In genomic region chr19:53989600-53990533, GRCh38 we compare ENCODE assay signal across 18 cellular contexts. TPM values are rescaled to one million over a fixed set of nuclear protein-coding genes. Genes with fewer than 3 reads are reported as not detected.
A peak's percentile ranks its signal among the peaks of the same experiment; 100 is the strongest.
DNase-seq lines count a peak whose midpoint lies in the region; ATAC-seq and TF ChIP-seq lines count a peak whose summit lies in the region.
"Had no signal": no experiment of that assay in that cellular context is flagged by ENCODE, and none has a peak within 500 bp of the region (broad histone marks: within the 10 kb centered on the region; RNA-seq: fewer than 3 reads in every experiment).

No MANE protein-coding gene starts in this region.

- TF ChIP-seq CTCF in brain (conservative IDR thresholded peaks at IDR 0.05) (no peak), mesothelial cell of epicardium (IDR thresholded peaks at IDR 0.05; ENCODE audit: unreplicated experiment) (no peak)

- no peak for TF ChIP-seq EP300 in Ishikawa (IDR thresholded peaks at IDR 0.05; ENCODE audit: borderline replicate concordance)

- ATAC-seq in HG03139 (IDR thresholded peaks at IDR 0.05; ENCODE audit: unreplicated experiment) (no peak), HG03280 (IDR thresholded peaks at IDR 0.05; ENCODE audit: unreplicated experiment) (no peak)

- H3K9me3 ChIP-seq in BLaER1 treated with 17β-estradiol and CSF1 and Interleukin-3, amounts not matched to agents 10 nM and 100 nM (replicated peaks in 1 of 11) = no peaks in the 10 kb centered on the region
- H3K9me3 ChIP-seq: esophagus squamous epithelium had no signal

- H3K27me3 Mint-ChIP-seq in brain = peaks cover 8% of the 10 kb centered on the region
- peaks cover 13% of the 10 kb centered on the region for H3K27me3 Mint-ChIP-seq in mesothelial cell of epicardium (ENCODE audit: low read depth)
- peaks cover 24% of the 10 kb centered on the region for H3K27me3 Mint-ChIP-seq in activated CD4-positive, alpha-beta T cell treated with anti-CD3 and anti-CD28 coated beads, Interleukin-2, amount 10 ng/mL, durations not matched to agents 24 days and 14 days

- H3K27ac ChIP-seq in BLaER1 treated with 17β-estradiol and CSF1 and Interleukin-3, amounts not matched to agents 10 nM and 100 nM = peak overlapping the region in 5 of 11 experiments; percentile 31 to 63 (median 44); a peak in 8 of 22 replicates
- H3K27ac ChIP-seq: esophagus squamous epithelium had no signal

- H3K4me1 ChIP-seq in BLaER1 treated with 17β-estradiol and CSF1 and Interleukin-3, amounts not matched to agents 10 nM and 100 nM = peaks cover 30 to 85% (median 56%) of the 10 kb centered on the region in 10 experiments

- no peak overlapping the region for H3K4me3 ChIP-seq in BLaER1 treated with 17β-estradiol and CSF1 and Interleukin-3, amounts not matched to agents 10 nM and 100 nM
- H3K4me3 ChIP-seq: esophagus squamous epithelium had no signal

- H4K20me1 ChIP-seq in BLaER1 treated with 17β-estradiol and CSF1 and Interleukin-3, amounts not matched to agents 10 nM and 100 nM = no peaks in the 10 kb centered on the region

- peak overlapping the region in 6 of 11 experiments; percentile 10 to 55 (median 32); a peak in 10 of 22 replicates for H3K4me2 ChIP-seq in BLaER1 treated with 17β-estradiol and CSF1 and Interleukin-3, amounts not matched to agents 10 nM and 100 nM

- H3K4me1 Mint-ChIP-seq in brain (peaks cover 17% of the 10 kb centered on the region), mesothelial cell of epicardium (peaks cover 10% of the 10 kb centered on the region)
- no peaks in the 10 kb centered on the region for H3K4me1 Mint-ChIP-seq in activated CD4-positive, alpha-beta T cell treated with anti-CD3 and anti-CD28 coated beads, Interleukin-2, amount 10 ng/mL, durations not matched to agents 24 days and 14 days

- H3K27ac Mint-ChIP-seq in brain = peak overlapping the region; percentile 1 to 77 (median 67)
- no peak overlapping the region for H3K27ac Mint-ChIP-seq in mesothelial cell of epicardium
- no peak overlapping the region for H3K27ac Mint-ChIP-seq in activated CD4-positive, alpha-beta T cell treated with anti-CD3 and anti-CD28 coated beads, Interleukin-2, amount 10 ng/mL, durations not matched to agents 24 days and 14 days

- no peaks in the 10 kb centered on the region for H3K36me3 ChIP-seq in BLaER1 treated with 17β-estradiol and CSF1 and Interleukin-3, amounts not matched to agents 10 nM and 100 nM
- H3K36me3 ChIP-seq: esophagus squamous epithelium had no signal

- H3K27me3 ChIP-seq in BLaER1 treated with 17β-estradiol and CSF1 and Interleukin-3, amounts not matched to agents 10 nM and 100 nM = peaks cover 0 to 13% (median 4%) of the 10 kb centered on the region in 11 experiments; a peak in 6 of 22 replicates

- intact Hi-C loops in activated CD4-positive, alpha-beta T cell treated with anti-CD3 and anti-CD28 coated beads, Interleukin-2, amount 10 ng/mL, durations not matched to agents 24 days and 14 days (cut with micrococcal nuclease) = no loop called here

- DNase-seq in mesothelial cell of epicardium (ENCODE audit: low spot score in 2 of 2, unreplicated experiment in 2 of 2) (no peak), NCI-H82 treated with DMSO at 0.1 percent for 48 hours (lab: John Stamatoyannopoulos, UW; ENCODE audit: unreplicated experiment) (no peak)
- no peak for DNase-seq in activated CD4-positive, alpha-beta T cell treated with anti-CD3 and anti-CD28 coated beads, Interleukin-2, amount 10 ng/mL, durations not matched to agents 24 days and 14 days
- DNase-seq: activated effector memory CD4-positive, alpha-beta T cell treated with Interleukin-2 at 50 U/mL for 16 hours; AML-193; DMS 273 treated with DMSO at 0.1 percent for 48 hours; esophagus squamous epithelium; Kasumi-1; NCI-H187; NCI-H446 treated with DMSO at 0.1 percent for 48 hours had no signal

- H3K9ac ChIP-seq in BLaER1 treated with 17β-estradiol and CSF1 and Interleukin-3, amounts not matched to agents 10 nM and 100 nM = peak overlapping the region in 4 of 11 experiments; percentile 1 to 27 (median 14); a peak in 3 of 22 replicates

- H3K9me3 Mint-ChIP-seq in brain = no peaks in the 10 kb centered on the region
- no peaks in the 10 kb centered on the region for H3K9me3 Mint-ChIP-seq in mesothelial cell of epicardium
- no peaks in the 10 kb centered on the region for H3K9me3 Mint-ChIP-seq in activated CD4-positive, alpha-beta T cell treated with anti-CD3 and anti-CD28 coated beads, Interleukin-2, amount 10 ng/mL, durations not matched to agents 24 days and 14 days

- H3K36me3 Mint-ChIP-seq in brain (no peaks in the 10 kb centered on the region), mesothelial cell of epicardium (no peaks in the 10 kb centered on the region)
- H3K36me3 Mint-ChIP-seq in activated CD4-positive, alpha-beta T cell treated with anti-CD3 and anti-CD28 coated beads, Interleukin-2, amount 10 ng/mL, durations not matched to agents 24 days and 14 days (ENCODE audit: low read depth) = no peaks in the 10 kb centered on the region

- no peak for TF ChIP-seq RAD21 in Ishikawa (IDR thresholded peaks at IDR 0.05; ENCODE audit: low read depth)

- peak overlapping the region in 3 of 5 experiments; percentile 42 to 77 (median 46) for H3K4me3 Mint-ChIP-seq in brain
- H3K4me3 Mint-ChIP-seq in mesothelial cell of epicardium = peak overlapping the region; percentile 30
- H3K4me3 Mint-ChIP-seq in activated CD4-positive, alpha-beta T cell treated with anti-CD3 and anti-CD28 coated beads, Interleukin-2, amount 10 ng/mL, durations not matched to agents 24 days and 14 days = no peak overlapping the region

TF ChIP-seq in Ishikawa, 13 proteins besides CTCF, POLR2A, EP300 and RAD21:
- TF ChIP-seq, protein P1, sequence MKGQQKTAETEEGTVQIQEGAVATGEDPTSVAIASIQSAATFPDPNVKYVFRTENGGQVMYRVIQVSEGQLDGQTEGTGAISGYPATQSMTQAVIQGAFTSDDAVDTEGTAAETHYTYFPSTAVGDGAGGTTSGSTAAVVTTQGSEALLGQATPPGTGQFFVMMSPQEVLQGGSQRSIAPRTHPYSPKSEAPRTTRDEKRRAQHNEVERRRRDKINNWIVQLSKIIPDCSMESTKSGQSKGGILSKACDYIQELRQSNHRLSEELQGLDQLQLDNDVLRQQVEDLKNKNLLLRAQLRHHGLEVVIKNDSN (IDR thresholded peaks at IDR 0.05) = 0 out of 2 replicates have a peak, but pooled peaks have one; percentile 5
- TF ChIP-seq TCF12 (IDR thresholded peaks at IDR 0.05; ENCODE audit: low read depth) = no peak
- no peak for TF ChIP-seq CREB1 (IDR thresholded peaks at IDR 0.05; ENCODE audit: low read depth)
- TF ChIP-seq NFIC (IDR thresholded peaks at IDR 0.05) = peak; percentile 47; the same call in 1 of the 2 replicates
- TF ChIP-seq, protein P2, sequence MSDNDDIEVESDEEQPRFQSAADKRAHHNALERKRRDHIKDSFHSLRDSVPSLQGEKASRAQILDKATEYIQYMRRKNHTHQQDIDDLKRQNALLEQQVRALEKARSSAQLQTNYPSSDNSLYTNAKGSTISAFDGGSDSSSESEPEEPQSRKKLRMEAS (IDR thresholded peaks at IDR 0.05) = peak; percentile 48; the same call in 1 of the 2 replicates
TF ChIP-seq in Ishikawa: peak in this region for 3.

RNA-seq across cellular contexts. Expression of gene CACNG6, which starts 1.6 kb away (rescaled TPM):
- not detected for polyA plus RNA-seq in brain (ENCODE audit: insufficient read depth, low read depth, low replicate concordance)
- total RNA-seq in mesothelial cell of epicardium = 4.3 to 5.7 TPM (median 5.3 TPM) in 3 replicates
- not detected in 2 replicates for total RNA-seq in activated CD4-positive, alpha-beta T cell treated with anti-CD3 and anti-CD28 coated beads, Interleukin-2, amount 10 ng/mL, durations not matched to agents 24 days and 14 days
- total RNA-seq: kidney epithelial cell, posterior vena cava had no signal

RNA-seq across cellular contexts. Expression of gene CACNG8, which starts 27.1 kb away (rescaled TPM):
- 4.3 TPM for polyA plus RNA-seq in brain (ENCODE audit: insufficient read depth, low read depth, low replicate concordance)
- 2.1 to 2.6 TPM (median 2.1 TPM) in 3 replicates for total RNA-seq in mesothelial cell of epicardium
- not detected in 2 replicates for total RNA-seq in activated CD4-positive, alpha-beta T cell treated with anti-CD3 and anti-CD28 coated beads, Interleukin-2, amount 10 ng/mL, durations not matched to agents 24 days and 14 days
- total RNA-seq: esophagus squamous epithelium, OCI-LY7 had no signal

Comparison
In these comparisons a context has a peak if more than half of its experiments do, and no peak if none do; other contexts are left out.
1. H3K27ac Mint-ChIP-seq: peak in brain (5 of 5); none in mesothelial cell of epicardium (single experiment) and activated CD4-positive, alpha-beta T cell treated with anti-CD3 and anti-CD28 coated beads, Interleukin-2, amount 10 ng/mL, durations not matched to agents 24 days and 14 days (single experiment).